ENCODE assay signal across 22 cellular contexts in genomic region chr15:80721476-80721875, GRCh38. TPM values are rescaled to one million over a fixed set of nuclear protein-coding genes. Genes with fewer than 3 reads are reported as not detected.
"Had no signal": no experiment of that assay in that cellular context is flagged by ENCODE, and none has a peak within 500 bp of the region (broad histone marks: within the 10 kb centered on the region; RNA-seq: fewer than 3 reads in every experiment).

No MANE protein-coding gene starts in this region.

- H3K27ac ChIP-seq: KMS-11, SK-N-MC had no signal

- ATAC-seq: activated CD8-positive, alpha-beta memory T cell treated with anti-CD3 and anti-CD28 coated beads, Interleukin-2, amount 10 ng/mL, durations not matched to agents 7 days and 5 days; activated naive CD4-positive, alpha-beta T cell treated with anti-CD3 and anti-CD28 coated beads, Interleukin-2, amount 50 U/mL, for 72 hours had no signal

- H3K4me3 ChIP-seq: MG63, SK-N-MC had no signal

- DNase-seq: activated B cell treated with CpG ODN at 0.5 μM for 24 hours; activated CD4-positive, alpha-beta T cell treated with anti-CD3 and anti-CD28 coated beads for 1 hour; activated CD4-positive, alpha-beta T cell treated with anti-CD3 and anti-CD28 coated beads, Interleukin-2, amount 10 ng/mL, durations not matched to agents 24 days and 14 days; activated CD4-positive, alpha-beta T cell treated with anti-CD3 and anti-CD28 coated beads, Interleukin-2, amount 50 U/mL, for 48 hours; activated CD8-positive, alpha-beta memory T cell treated with anti-CD3 and anti-CD28 coated beads, Interleukin-2, amount 10 ng/mL, durations not matched to agents 7 days and 5 days; activated effector memory CD4-positive, alpha-beta T cell treated with anti-CD3 and anti-CD28 coated beads, Interleukin-2, amount 50 U/mL, for 16 hours; activated naive CD4-positive, alpha-beta T cell treated with Interleukin-2 at 50 U/mL for 16 hours; activated T-cell treated with anti-CD3 and anti-CD28 coated beads, Interleukin-2, amount 50 U/mL, for 24 hours; amygdala; MG63; MV-4-11; NCI-H1092 treated with DMSO at 0.1 percent for 48 hours; NCI-H1436; NCI-H1694 treated with DMSO at 0.1 percent for 48 hours; NCI-H2029 treated with DMSO at 0.1 percent for 48 hours; NCI-H510A treated with DMSO at 0.1 percent for 48 hours; NCI-H69; NK-92 treated with Interleukin-12 subunit alpha and Interleukin-12 subunit beta, amount 100 ng/mL, for 24 hours had no signal

- H3K27me3 ChIP-seq: MG63 had no signal

RNA-seq across cellular contexts. Expression of gene CEMIP, which starts 57.7 kb away (rescaled TPM):
- total RNA-seq: activated B cell treated with CpG ODN at 0.5 μM for 24 hours; activated CD4-positive, alpha-beta T cell treated with anti-CD3 and anti-CD28 coated beads, Interleukin-2, amount 10 ng/mL, durations not matched to agents 24 days and 14 days; activated CD8-positive, alpha-beta memory T cell treated with anti-CD3 and anti-CD28 coated beads, Interleukin-2, amount 10 ng/mL, durations not matched to agents 7 days and 5 days; activated naive CD4-positive, alpha-beta T cell treated with anti-CD3 and anti-CD28 coated beads, Interleukin-2, amount 50 U/mL, for 72 hours; OCI-LY7 had no signal
